In genomic region chr5:123709422-123709821, GRCh38 we compare ENCODE assay signal across 1 cellular context.
TF ChIP-seq lines count a peak whose summit lies in the region.

No MANE protein-coding gene starts in this region.

TF ChIP-seq in GM23338, 12 proteins besides CTCF, POLR2A, EP300 and RAD21 (continued from another document):
- TF ChIP-seq ZNF462 (CRISPR knock-in tag; IDR thresholded peaks at IDR 0.05) (no peak), CREB1 (CRISPR knock-in tag; IDR thresholded peaks at IDR 0.05; ENCODE audit: low read depth) (no peak), NANOG (IDR thresholded peaks at IDR 0.05; ENCODE audit: borderline replicate concordance) (no peak), REST (IDR thresholded peaks at IDR 0.05; ENCODE audit: unreplicated experiment) (no peak)
